ENCODE assay signal across 1 cellular context in genomic region chr20:25194333-25194972, GRCh38.
TF ChIP-seq lines count a peak whose summit lies in the region.

No MANE protein-coding gene starts in this region.

TF ChIP-seq in HCT116, 20 proteins besides CTCF, POLR2A, EP300 and RAD21 (continued from another document):
- TF ChIP-seq ATF3 (IDR thresholded peaks at IDR 0.05) (no peak), EZH2 (IDR thresholded peaks at IDR 0.05) (no peak), EZH2phosphoT487 (IDR thresholded peaks at IDR 0.05; ENCODE audit: borderline replicate concordance) (no peak), JUND (IDR thresholded peaks at IDR 0.05) (no peak), SP1 (IDR thresholded peaks at IDR 0.05; ENCODE audit: low read depth) (no peak)
